ENCODE assay signal across 1 cellular context in genomic region chr5:45038366-45038987, GRCh38.
TF ChIP-seq lines count a peak whose summit lies in the region.

No MANE protein-coding gene starts in this region.

TF ChIP-seq in IMR-90, 13 proteins besides CTCF, POLR2A, EP300 and RAD21:
- no peak for TF ChIP-seq CHD1 (IDR thresholded peaks at IDR 0.05; ENCODE audit: low read depth, low read length)
- peak; percentile 36 for TF ChIP-seq SMC3 (IDR thresholded peaks at IDR 0.05; ENCODE audit: low read depth, low read length)
